In the genomic region with DNA sequence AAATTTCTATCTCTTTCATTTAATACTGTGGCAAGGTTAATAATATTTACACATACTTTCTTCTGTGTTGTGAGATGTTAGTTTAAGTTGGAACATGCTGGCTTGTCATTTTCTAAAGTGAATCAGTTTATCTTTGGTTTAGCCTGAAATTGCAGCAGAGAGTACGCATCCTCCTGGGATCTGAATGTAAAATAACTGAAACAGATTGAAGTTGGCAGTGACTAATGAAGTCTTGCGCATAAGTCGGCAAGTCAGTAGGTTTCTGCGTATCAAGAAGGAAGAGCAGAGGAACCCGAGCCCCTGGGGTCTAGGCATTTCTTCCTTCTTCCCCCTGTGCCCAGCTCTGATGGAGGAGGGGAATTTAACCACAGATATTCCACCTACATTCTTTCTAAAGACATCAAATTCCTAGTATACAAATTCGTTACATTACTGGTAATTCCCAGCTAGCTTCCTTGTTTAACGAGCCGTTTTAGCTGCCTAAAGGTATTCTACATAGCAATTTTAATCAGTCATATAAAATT, we compare ENCODE assay signal across 20 cellular contexts.
A peak's percentile ranks its signal among the peaks of the same experiment; 100 is the strongest.
DNase-seq lines count a peak whose midpoint lies in the region; ATAC-seq, FAIRE-seq and TF ChIP-seq lines count a peak whose summit lies in the region.
"Had no signal": no experiment of that assay in that cellular context is flagged by ENCODE, and none has a peak within 500 bp of the region (broad histone marks: within the 10 kb centered on the region; RNA-seq: fewer than 3 reads in every experiment).

No MANE protein-coding gene starts in this region.

- no peak for ATAC-seq in gastroesophageal sphincter

- H3K36me3 Mint-ChIP-seq in astrocyte (ENCODE audit: low read depth, unreplicated experiment): peaks cover 4% of the 10 kb centered on the region
- no peaks in the 10 kb centered on the region for H3K36me3 Mint-ChIP-seq in CD14-positive monocyte

- H4K5ac ChIP-seq in mesendoderm (ENCODE audit: low read length): no peak overlapping the region

- H3K27ac Mint-ChIP-seq in astrocyte (ENCODE audit: unreplicated experiment) (peak overlapping the region; percentile 67), CD14-positive monocyte (no peak overlapping the region)
- H3K27ac Mint-ChIP-seq: B cell; CD4-positive, alpha-beta T cell had no signal

- H3K27me3 Mint-ChIP-seq in astrocyte (ENCODE audit: low read depth, unreplicated experiment): no peaks in the 10 kb centered on the region
- H3K27me3 Mint-ChIP-seq in CD14-positive monocyte (ENCODE audit: low read depth in 3 of 3): peaks cover 0 to 1% (median 0%) of the 10 kb centered on the region in 3 donors
- H3K27me3 Mint-ChIP-seq: B cell; CD4-positive, alpha-beta T cell had no signal

- no peak overlapping the region for H3K4me2 ChIP-seq in astrocyte (ENCODE audit: low read length)
- H3K4me2 ChIP-seq in fibroblast of lung (ENCODE audit: extremely low read depth, insufficient read depth, low read length): no peak overlapping the region
- no peak overlapping the region for H3K4me2 ChIP-seq in mesendoderm (ENCODE audit: low read length)
- H3K4me2 ChIP-seq: KMS-11 had no signal

- H3K4me3 Mint-ChIP-seq in astrocyte (ENCODE audit: unreplicated experiment) (no peak overlapping the region), CD14-positive monocyte (no peak overlapping the region)
- H3K4me3 Mint-ChIP-seq: B cell; CD4-positive, alpha-beta T cell had no signal

- H3K56ac ChIP-seq in mesendoderm (ENCODE audit: low read length): no peak overlapping the region

- H3K79me2 ChIP-seq in astrocyte (ENCODE audit: insufficient read depth, low read length): no peaks in the 10 kb centered on the region
- no peaks in the 10 kb centered on the region for H3K79me2 ChIP-seq in fibroblast of lung (ENCODE audit: control insufficient read depth, insufficient read depth, low read length)
- no peaks in the 10 kb centered on the region for H3K79me2 ChIP-seq in mesendoderm (ENCODE audit: control insufficient read depth, insufficient read depth, low read length)

- H3K18ac ChIP-seq in mesendoderm (ENCODE audit: low read length): peak overlapping the region; percentile 87

- no peaks in the 10 kb centered on the region for H3K79me1 ChIP-seq in mesendoderm (ENCODE audit: low read length)

- TF ChIP-seq CTCF in astrocyte (IDR thresholded peaks at IDR 0.05; ENCODE audit: insufficient read depth, low read depth, low read length) (no peak), fibroblast of lung (conservative IDR thresholded peaks at IDR 0.05 in 1 of 2, IDR thresholded peaks at IDR 0.05 in 1 of 2; ENCODE audit: low read depth in 1 of 2, low read length in 2 of 2) (no peak), gastroesophageal sphincter (IDR thresholded peaks at IDR 0.05) (no peak), CD14-positive monocyte (IDR thresholded peaks at IDR 0.05) (no peak)

- WGBS in mesendoderm (ENCODE audit: extremely low coverage, insufficient coverage, low lambda C conversion rate): no CpG with 5 or more reads among the region's 8 CpGs
- 44 to 84% methylated on average over 7 to 8 of the region's 8 CpGs for WGBS in gastroesophageal sphincter (ENCODE audit: low coverage in 1 of 2), 2 donors

- peak overlapping the region; percentile 61 for H2BK120ac ChIP-seq in mesendoderm (ENCODE audit: low read depth, low read length)

- DNase-seq in ELF-1 (ENCODE audit: low read depth, low spot score) (peak; percentile 19), astrocyte (ENCODE audit: low read depth) (no peak), fibroblast of lung (ENCODE audit: low read depth in 2 of 2) (peak; percentile 3 to 9), mesendoderm (peak; percentile 69), cerebellum (ENCODE audit: low spot score) (no peak), NCI-H1105 (lab: John Stamatoyannopoulos, UW) (no peak), CD14-positive monocyte (ENCODE audit: low spot score) (no peak)
- DNase-seq: CD4-positive, alpha-beta T cell; EL; GM23248; NCI-H1092; NCI-H2107; NCI-H446; NK-92 treated with Interleukin-12 subunit alpha and Interleukin-12 subunit beta, amount 100 ng/mL, for 24 hours; OCI-M1; SHP77 treated with DMSO at 0.1 percent for 48 hours had no signal

- peaks cover 6% of the 10 kb centered on the region for H3K27me3 ChIP-seq in astrocyte (ENCODE audit: insufficient read depth, low read length)
- no peaks in the 10 kb centered on the region for H3K27me3 ChIP-seq in fibroblast of lung (ENCODE audit: control insufficient read depth, insufficient read depth, low read length)
- H3K27me3 ChIP-seq in mesendoderm (ENCODE audit: insufficient read depth, low read length, poor library complexity): no peaks in the 10 kb centered on the region
- no peaks in the 10 kb centered on the region for H3K27me3 ChIP-seq in gastroesophageal sphincter

- H3K36me3 ChIP-seq in astrocyte (ENCODE audit: insufficient read depth, low read length) (no peaks in the 10 kb centered on the region), fibroblast of lung (ENCODE audit: control insufficient read depth, insufficient read depth, low read length) (no peaks in the 10 kb centered on the region), mesendoderm (ENCODE audit: control insufficient read depth, insufficient read depth, low read length) (no peaks in the 10 kb centered on the region), gastroesophageal sphincter (peaks cover 0 to 4% of the 10 kb centered on the region in 2 donors)

- no peak overlapping the region for H2AK5ac ChIP-seq in mesendoderm (ENCODE audit: low read length)

- H2AFZ ChIP-seq in astrocyte (ENCODE audit: low read depth, low read length) (no peak overlapping the region), fibroblast of lung (ENCODE audit: low read length) (no peak overlapping the region)
- H2AFZ ChIP-seq: GM23248 had no signal

- H3K9me3 ChIP-seq in astrocyte (ENCODE audit: insufficient read depth, low read depth, low read length): no peaks in the 10 kb centered on the region
- H3K9me3 ChIP-seq in fibroblast of lung (ENCODE audit: control insufficient read depth, insufficient read depth, low read depth, low read length): no peaks in the 10 kb centered on the region
- no peaks in the 10 kb centered on the region for H3K9me3 ChIP-seq in gastroesophageal sphincter

- H3K27ac ChIP-seq in astrocyte (ENCODE audit: low read depth, low read length): no peak overlapping the region
- no peak overlapping the region for H3K27ac ChIP-seq in fibroblast of lung (ENCODE audit: insufficient read depth, low read length)
- H3K27ac ChIP-seq in mesendoderm (ENCODE audit: low read depth, low read length): no peak overlapping the region
- H3K27ac ChIP-seq in gastroesophageal sphincter: no peak overlapping the region
- H3K27ac ChIP-seq: 22Rv1, GM23248, KMS-11 had no signal

- no peak overlapping the region for H2BK15ac ChIP-seq in mesendoderm (replicated peaks; ENCODE audit: low read depth)

- H4K20me1 ChIP-seq in astrocyte (ENCODE audit: insufficient read depth, low read length) (peaks cover 3% of the 10 kb centered on the region), fibroblast of lung (ENCODE audit: control insufficient read depth, extremely low read depth, insufficient read depth, low read length) (no peaks in the 10 kb centered on the region)

- H3K9ac ChIP-seq in astrocyte (ENCODE audit: low read length) (no peak overlapping the region), fibroblast of lung (ENCODE audit: insufficient read depth, low read length) (no peak overlapping the region), mesendoderm (ENCODE audit: low read length) (no peak overlapping the region)
- H3K9ac ChIP-seq: GM23248, KMS-11 had no signal

- peaks cover 13% of the 10 kb centered on the region for H3K4me1 Mint-ChIP-seq in astrocyte (ENCODE audit: low read depth, unreplicated experiment)
- H3K4me1 Mint-ChIP-seq in CD14-positive monocyte: no peaks in the 10 kb centered on the region
- H3K4me1 Mint-ChIP-seq: B cell had no signal

- H4K8ac ChIP-seq in mesendoderm (ENCODE audit: low read depth, low read length): no peak overlapping the region

- no peak for FAIRE-seq in astrocyte (lab: Jason Lieb, UNC)

- H2BK5ac ChIP-seq in mesendoderm (ENCODE audit: low read length): no peak overlapping the region

- no peak for TF ChIP-seq EP300 in gastroesophageal sphincter (IDR thresholded peaks at IDR 0.05)

- no peak overlapping the region for H3K4ac ChIP-seq in mesendoderm (ENCODE audit: low read depth, low read length)

- no peak overlapping the region for H3K4me3 ChIP-seq in astrocyte (ENCODE audit: insufficient read depth, low read depth, low read length)
- no peak overlapping the region for H3K4me3 ChIP-seq in fibroblast of lung (replicated peaks in 1 of 4; ENCODE audit: control extremely low read depth in 1 of 4, insufficient read depth in 1 of 4, low read depth in 3 of 4, low read length in 4 of 4)
- no peak overlapping the region for H3K4me3 ChIP-seq in mesendoderm (ENCODE audit: low read length)
- no peak overlapping the region for H3K4me3 ChIP-seq in gastroesophageal sphincter
- H3K4me3 ChIP-seq: GM23248 had no signal

- peaks cover 17% of the 10 kb centered on the region for H3K4me1 ChIP-seq in astrocyte (ENCODE audit: insufficient read depth, low read length)
- H3K4me1 ChIP-seq in fibroblast of lung (ENCODE audit: control insufficient read depth, extremely low read depth, insufficient read depth, low read length): no peaks in the 10 kb centered on the region
- H3K4me1 ChIP-seq in mesendoderm (ENCODE audit: control insufficient read depth, low read depth, low read length): peaks cover 7% of the 10 kb centered on the region
- H3K4me1 ChIP-seq in gastroesophageal sphincter: no peaks in the 10 kb centered on the region

- no peak for TF ChIP-seq POLR2A in gastroesophageal sphincter (IDR thresholded peaks at IDR 0.05)

- H3K23ac ChIP-seq in mesendoderm (ENCODE audit: low read length): no peak overlapping the region

- H3K9me3 Mint-ChIP-seq in astrocyte (ENCODE audit: unreplicated experiment): peaks cover 2% of the 10 kb centered on the region
- H3K9me3 Mint-ChIP-seq in CD14-positive monocyte: peaks cover 0 to 3% (median 2%) of the 10 kb centered on the region in 7 donors
- H3K9me3 Mint-ChIP-seq: CD4-positive, alpha-beta T cell had no signal

- intact Hi-C loops in CD14-positive monocyte (cut with micrococcal nuclease): no loop called here

Comparison
In these comparisons a context has a peak if more than half of its experiments do, and no peak if none do; other contexts are left out.
1. DNase-seq: peak in ELF-1 (single experiment), fibroblast of lung (2 of 2) and mesendoderm (single experiment); none in astrocyte (single experiment), cerebellum (single experiment), NCI-H1105 (single experiment) and CD14-positive monocyte (single experiment).